5 cellular contexts compared by ENCODE assay signal in the genomic region with DNA sequence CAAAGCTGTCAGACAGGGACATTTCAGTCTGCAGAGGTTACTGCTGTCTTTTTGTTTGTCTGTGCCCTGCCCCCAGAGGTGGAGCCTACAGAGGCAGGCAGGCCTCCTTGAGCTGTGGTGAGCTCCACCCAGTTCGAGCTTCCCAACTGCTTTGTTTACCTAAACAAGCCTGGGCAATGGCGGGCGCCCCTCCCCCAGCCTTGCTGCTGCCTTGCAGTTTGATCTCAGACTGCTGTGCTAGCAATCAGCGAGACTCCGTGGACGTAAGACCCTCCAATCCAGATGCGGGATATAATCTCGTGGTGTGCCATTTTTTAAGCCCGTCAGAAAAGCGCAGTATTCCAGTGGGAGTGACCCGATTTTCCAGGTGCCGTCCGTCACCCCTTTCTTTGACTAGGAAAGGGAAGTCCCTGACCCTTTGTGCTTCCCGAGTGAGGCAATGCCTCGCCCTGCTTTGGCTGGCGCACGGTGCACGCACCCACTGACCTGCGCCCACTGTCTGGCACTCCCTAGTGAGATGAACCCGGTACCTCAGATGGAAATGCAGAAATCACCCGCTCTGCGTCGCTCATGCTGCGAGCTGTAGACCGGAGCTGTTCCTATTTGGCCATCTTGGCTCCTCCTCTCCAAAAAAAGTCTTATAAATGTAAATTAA. TPM values are rescaled to one million over a fixed set of nuclear protein-coding genes. Genes with fewer than 3 reads are reported as not detected.
"Had no signal": no experiment of that assay in that cellular context is flagged by ENCODE, and none has a peak within 500 bp of the region (broad histone marks: within the 10 kb centered on the region; RNA-seq: fewer than 3 reads in every experiment).

No MANE protein-coding gene starts in this region.

RNA-seq across cellular contexts. Expression of gene RIMS1, which starts 54.1 kb away (rescaled TPM):
- total RNA-seq: K562, MCF 10A, OCI-LY7, SK-MEL-5, T-cell had no signal
